11 cellular contexts compared by ENCODE assay signal in genomic region chr3:9851383-9851782, GRCh38. TPM values are rescaled to one million over a fixed set of nuclear protein-coding genes. Genes with fewer than 3 reads are reported as not detected.
DNase-seq lines count a peak whose midpoint lies in the region; ATAC-seq and TF ChIP-seq lines count a peak whose summit lies in the region.
"Not testable (repeated sequence)": the region's sequence is repeated elsewhere in the genome, so short reads cannot be mapped to it uniquely, and the experiment has no call there.
"Had no signal": no experiment of that assay in that cellular context is flagged by ENCODE, and none has a peak within 500 bp of the region (broad histone marks: within the 10 kb centered on the region; RNA-seq: fewer than 3 reads in every experiment).

No MANE protein-coding gene starts in this region.

- intact Hi-C loops in breast epithelium (cut with DNase I; ENCODE audit: low total_unique reads); dorsolateral prefrontal cortex (cut with DNase I); Right ventricle myocardium superior (cut with DNase I): not testable (repeated sequence)

- not testable (repeated sequence) for H3K9me3 Mint-ChIP-seq in neural crest cell

- not testable (repeated sequence) for DNase-seq in RWPE1 (ENCODE audit: low spot score); breast epithelium (ENCODE audit: low spot score in 2 of 2); neural crest cell (ENCODE audit: low read depth, low spot score)
- DNase-seq in dorsolateral prefrontal cortex (peak in 3 of 10 donors; percentile 12 to 38 (median 33)), Right ventricle myocardium superior (peak; percentile 2), pons (ENCODE audit: low spot score) (peak; percentile 45)

- H3K4me1 Mint-ChIP-seq in neural crest cell, result peaks cover 18% of the 10 kb centered on the region

- not testable (repeated sequence) for H3K27me3 Mint-ChIP-seq in neural crest cell (ENCODE audit: low read depth)

- not testable (repeated sequence) for TF ChIP-seq POLR2A in breast epithelium (IDR thresholded peaks at IDR 0.05)

- H3K36me3 Mint-ChIP-seq in neural crest cell (ENCODE audit: low read depth), result not testable (repeated sequence)

- ATAC-seq in Right ventricle myocardium superior (ENCODE audit: poor library complexity), result not testable (repeated sequence)

- peak overlapping the region; percentile 10 for H3K4me3 Mint-ChIP-seq in neural crest cell

- H3K27me3 ChIP-seq in breast epithelium, dorsolateral prefrontal cortex: not testable (repeated sequence)

- CTCF ChIA-PET in RWPE1 (lab: Yijun Ruan, JAX), result not testable (repeated sequence)

- H3K4me1 ChIP-seq in breast epithelium, result not testable (repeated sequence)

- not testable (repeated sequence) for TF ChIP-seq CTCF in RWPE1 (conservative IDR thresholded peaks at IDR 0.05; ENCODE audit: low read depth); breast epithelium (IDR thresholded peaks at IDR 0.05); neural crest cell (conservative IDR thresholded peaks at IDR 0.05)
- TF ChIP-seq CTCF in dorsolateral prefrontal cortex (IDR thresholded peaks at IDR 0.05 in 54 of 56, conservative IDR thresholded peaks at IDR 0.05 in 2 of 56; ENCODE audit: low read depth in 1 of 56, partially characterized antibody in 56 of 56), result peak in 1 of 56 donors; percentile 9

- peak overlapping the region; percentile 54 for H3K27ac ChIP-seq in RWPE1
- peak overlapping the region; percentile 67 to 84 for H3K27ac ChIP-seq in breast epithelium
- peak overlapping the region in 42 of 59 donors; percentile 3 to 81 (median 62) for H3K27ac ChIP-seq in dorsolateral prefrontal cortex

- H3K4me3 ChIP-seq in breast epithelium, result not testable (repeated sequence)
- H3K4me3 ChIP-seq in dorsolateral prefrontal cortex, result peak overlapping the region in 9 of 59 donors; percentile 3 to 34 (median 18)

- H3K9me3 ChIP-seq in breast epithelium, result not testable (repeated sequence)

- POLR2A ChIA-PET in RWPE1 (lab: Yijun Ruan, JAX; ENCODE audit: low non-redundant PET), result not testable (repeated sequence)

- H3K36me3 ChIP-seq in breast epithelium, result not testable (repeated sequence)

- not testable (repeated sequence) for H3K27ac Mint-ChIP-seq in neural crest cell (ENCODE audit: unreplicated experiment)

RNA-seq across cellular contexts. Expression of gene RPUSD3, which starts 7.6 kb away (rescaled TPM):
- total RNA-seq in breast epithelium (10 to 100 TPM; 33.4 to 41.3 (median 38.3) TPM), dorsolateral prefrontal cortex (10 to 100 TPM; 29.3 to 62.3 (median 44.8) TPM), Right ventricle myocardium superior (36.3 TPM), neural crest cell (55.2 and 58.0 TPM in 2 replicates)

RNA-seq across cellular contexts. Expression of gene CIDEC, which starts 28.7 kb away (rescaled TPM):
- 1,000 to 10,000 TPM in 1 of 3 donors, 100 to 1,000 TPM in 1, 10 to 100 TPM in 1; 92.3 to 1,697 (median 153) TPM for total RNA-seq in breast epithelium
- total RNA-seq in dorsolateral prefrontal cortex, result 1 to 10 TPM in 1 of 120 experiments, under 1 TPM in 9, not detected in 110; 0.40 to 1.9 (median 0.58) TPM
- total RNA-seq in Right ventricle myocardium superior, result 4.0 TPM
- total RNA-seq in neural crest cell, result not detected in 2 replicates
- total RNA-seq: A673; CD4-positive, alpha-beta memory T cell; CD4-positive, CD25-positive, alpha-beta regulatory T cell; CD8-positive, alpha-beta memory T cell; Daoy had no signal

RNA-seq across cellular contexts. Expression of gene JAGN1, which starts 39.0 kb away (rescaled TPM):
- total RNA-seq in breast epithelium (10 to 100 TPM; 34.1 to 73.1 (median 56.5) TPM), dorsolateral prefrontal cortex (10 to 100 TPM; 11.2 to 25.9 (median 17.3) TPM), Right ventricle myocardium superior (18.8 TPM), neural crest cell (41.1 TPM in 2 replicates)

RNA-seq across cellular contexts. Expression of gene TTLL3, which starts 41.3 kb away (rescaled TPM):
- total RNA-seq in breast epithelium (10 to 100 TPM; 63.1 to 76.7 (median 72.3) TPM), dorsolateral prefrontal cortex (100 to 1,000 TPM in 1 of 120 experiments, 10 to 100 TPM in 119; 35.9 to 103 (median 60.7) TPM), Right ventricle myocardium superior (11.1 TPM), neural crest cell (28.3 and 31.0 TPM in 2 replicates)

RNA-seq across cellular contexts. Expression of gene IL17RE, which starts 51.3 kb away (rescaled TPM):
- total RNA-seq in breast epithelium (10 to 100 TPM; 11.5 to 22.0 (median 11.7) TPM), dorsolateral prefrontal cortex (1 to 10 TPM in 102 of 120 experiments, under 1 TPM in 18; 0.36 to 5.5 (median 1.5) TPM), Right ventricle myocardium superior (0.46 TPM), neural crest cell (1.4 and 1.7 TPM in 2 replicates)

Comparison
In these comparisons a context has a peak if more than half of its experiments do, and no peak if none do; other contexts are left out.
1. RNA of gene CIDEC, which starts 28.7 kb away (total RNA-seq): 92.3 to 1,697 TPM in breast epithelium; 4.0 TPM in Right ventricle myocardium superior (single experiment), 0.40 to 1.9 TPM in dorsolateral prefrontal cortex and not detected in neural crest cell; every median in the first group is over 10 times any median in the second.
2. Peak in every context shown above with its lines, with median percentiles within 50 percentile points of each other: H3K27ac ChIP-seq.